In the genomic region with DNA sequence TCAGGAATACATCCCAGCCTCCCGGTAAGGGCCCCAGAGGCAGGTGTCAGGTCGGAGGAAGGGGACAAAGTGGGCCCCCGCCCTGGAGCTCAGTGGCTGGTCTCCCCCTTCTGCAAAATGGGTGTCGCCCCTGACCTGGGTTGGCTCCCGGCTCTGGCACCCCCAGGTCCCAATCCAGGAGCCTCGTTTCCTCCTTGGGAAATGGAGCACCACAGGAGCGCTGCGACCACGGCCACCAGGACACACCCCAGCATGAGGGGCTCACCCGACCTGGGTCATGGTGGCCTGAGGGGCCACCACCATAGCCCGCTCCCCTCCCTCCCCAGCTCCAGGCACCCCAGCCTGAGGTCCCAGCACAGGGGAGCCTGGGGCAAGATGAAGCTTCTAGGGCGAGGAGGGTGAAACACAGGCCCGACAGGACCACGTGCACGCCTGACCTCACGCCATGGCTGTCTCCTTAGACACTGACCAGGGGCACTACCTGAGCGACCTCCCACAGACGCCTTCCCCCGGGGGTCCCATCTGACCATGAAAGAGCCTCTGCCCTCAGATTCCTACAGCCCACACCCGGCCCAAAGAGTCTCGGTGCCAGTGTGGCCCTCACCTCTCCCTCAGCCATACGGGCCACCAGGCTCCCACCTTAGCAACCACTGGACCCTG, we compare ENCODE assay signal across 15 cellular contexts. TPM values are rescaled to one million over a fixed set of nuclear protein-coding genes. Genes with fewer than 3 reads are reported as not detected.
DNase-seq lines count a peak whose midpoint lies in the region; ATAC-seq and TF ChIP-seq lines count a peak whose summit lies in the region.
"Had no signal": no experiment of that assay in that cellular context is flagged by ENCODE, and none has a peak within 500 bp of the region (broad histone marks: within the 10 kb centered on the region; RNA-seq: fewer than 3 reads in every experiment).

No MANE protein-coding gene starts in this region.

- H3K4me2 ChIP-seq in GM23338, result no peak overlapping the region
- H3K4me2 ChIP-seq in smooth muscle cell, result no peak overlapping the region

- intact Hi-C loops in body of pancreas (cut with DNase I), result loop anchor here (5.0 kb wide), 1 partner anchor 148 kb away; no protein-coding TSS in a partner anchor
- intact Hi-C loops in left lung (cut with DNase I), result no loop called here

- no peaks in the 10 kb centered on the region for H3K27me3 ChIP-seq in GM23338 (ENCODE audit: insufficient read depth)
- no peaks in the 10 kb centered on the region for H3K27me3 ChIP-seq in body of pancreas
- H3K27me3 ChIP-seq in left lung, result no peaks in the 10 kb centered on the region
- H3K27me3 ChIP-seq in smooth muscle cell (ENCODE audit: low read depth), result no peaks in the 10 kb centered on the region

- H3K4me1 ChIP-seq in GM23338 (ENCODE audit: insufficient read depth) (peaks cover 3% of the 10 kb centered on the region), body of pancreas (peaks cover 51% of the 10 kb centered on the region), left lung (peaks cover 26 to 40% of the 10 kb centered on the region in 2 donors), smooth muscle cell (ENCODE audit: low read depth) (peaks cover 26% of the 10 kb centered on the region)

- WGBS in body of pancreas, 2 donors, result 82 to 84% methylated on average over 7 to 19 of the region's 22 CpGs
- 92% methylated on average over 22 of the region's 22 CpGs for whole genome bisulfite sequencing in smooth muscle cell (ENCODE audit: low lambda C conversion rate)

- H3K36me3 ChIP-seq in GM23338 (ENCODE audit: insufficient read depth), result no peaks in the 10 kb centered on the region
- peaks cover 0 to 8% of the 10 kb centered on the region in 2 donors for H3K36me3 ChIP-seq in body of pancreas (replicated peaks in 1 of 2; ENCODE audit: insufficient read depth in 1 of 2, low read depth in 2 of 2)
- H3K36me3 ChIP-seq in left lung, result peaks cover 0 to 47% of the 10 kb centered on the region in 2 donors
- H3K36me3 ChIP-seq in smooth muscle cell (ENCODE audit: low read depth), result no peaks in the 10 kb centered on the region
- H3K36me3 ChIP-seq: BLaER1 treated with 17β-estradiol and CSF1 and Interleukin-3, amounts not matched to agents 10 nM and 100 nM had no signal

- peaks cover 8% of the 10 kb centered on the region; the same call in 1 of the 2 replicates for H3F3A ChIP-seq in GM23338 (replicated peaks; ENCODE audit: low read depth)
- H3F3A ChIP-seq in smooth muscle cell (ENCODE audit: low read depth), result peaks cover 4% of the 10 kb centered on the region

- H3K4me3 ChIP-seq in GM23338 (no peak overlapping the region), body of pancreas (no peak overlapping the region), left lung (no peak overlapping the region), smooth muscle cell (no peak overlapping the region)
- H3K4me3 ChIP-seq: BLaER1 treated with 17β-estradiol and CSF1 and Interleukin-3, amounts not matched to agents 10 nM and 100 nM had no signal

- peaks cover 34% of the 10 kb centered on the region for H3K4me1 Mint-ChIP-seq in GM23338

- H3K36me3 Mint-ChIP-seq in GM23338 (ENCODE audit: low read depth), result peaks cover 55% of the 10 kb centered on the region

- H3K27me3 Mint-ChIP-seq in GM23338 (ENCODE audit: insufficient read depth, low read depth, poor library complexity), result peaks cover 19% of the 10 kb centered on the region

- H3K27ac Mint-ChIP-seq in GM23338, result peak overlapping the region; percentile 98

- no peaks in the 10 kb centered on the region for H3K9me2 ChIP-seq in GM23338 (ENCODE audit: insufficient read depth)

- H4K20me1 ChIP-seq in GM23338 (replicated peaks; ENCODE audit: insufficient read depth) (peaks cover 13% of the 10 kb centered on the region), smooth muscle cell (ENCODE audit: low read depth) (peaks cover 65% of the 10 kb centered on the region)

- DNase-seq in GM23338 (ENCODE audit: low spot score), result no peak
- DNase-seq in body of pancreas, result no peak
- peak in 1 of 2 donors; percentile 71 for DNase-seq in left lung
- DNase-seq in smooth muscle cell (lab: John Stamatoyannopoulos, UW; ENCODE audit: unreplicated experiment), result no peak
- DNase-seq in NCI-H187 treated with DMSO at 0.1 percent for 48 hours (lab: John Stamatoyannopoulos, UW), result no peak
- no peak for DNase-seq in NCI-H82 (lab: John Stamatoyannopoulos, UW)
- DNase-seq in cerebellum (ENCODE audit: low spot score), result no peak
- DNase-seq in cortex of kidney (lab: John Stamatoyannopoulos, UW), result no peak
- DNase-seq: GDM1; KBM-7; stimulated activated CD4-positive, alpha-beta T cell treated with anti-CD3 and anti-CD28 coated beads, Interleukin-4, amount 100 ng/mL, for 1 hour had no signal

- H3K79me2 ChIP-seq in GM23338 (replicated peaks; ENCODE audit: insufficient read depth), result peaks cover 60% of the 10 kb centered on the region
- peaks cover 97% of the 10 kb centered on the region for H3K79me2 ChIP-seq in smooth muscle cell (ENCODE audit: low read depth)

- TF ChIP-seq CTCF in GM23338 (conservative IDR thresholded peaks at IDR 0.05; ENCODE audit: low read depth in 2 of 2) (no peak), body of pancreas (IDR thresholded peaks at IDR 0.05) (no peak), left lung (IDR thresholded peaks at IDR 0.05) (no peak), smooth muscle cell (IDR thresholded peaks at IDR 0.05; ENCODE audit: borderline replicate concordance, insufficient read depth, poor library complexity, severe bottlenecking) (no peak)

- H3K4me3 Mint-ChIP-seq in GM23338, result no peak overlapping the region

- no peak for TF ChIP-seq POLR2A in body of pancreas (IDR thresholded peaks at IDR 0.05)

- H2AFZ ChIP-seq in GM23338 (no peak overlapping the region), smooth muscle cell (ENCODE audit: low read depth) (no peak overlapping the region)

- H3K27ac ChIP-seq in GM23338 (ENCODE audit: low read depth) (peak overlapping the region; percentile 87), body of pancreas (peak overlapping the region; percentile 52 to 71 (median 66)), left lung (peak overlapping the region; percentile 51 to 77), smooth muscle cell (ENCODE audit: low read depth) (peak overlapping the region; percentile 93)
- H3K27ac ChIP-seq: BLaER1 treated with 17β-estradiol and CSF1 and Interleukin-3, amounts not matched to agents 10 nM and 100 nM had no signal

- H3K9me3 ChIP-seq in body of pancreas (no peaks in the 10 kb centered on the region), left lung (no peaks in the 10 kb centered on the region), smooth muscle cell (replicated peaks; ENCODE audit: low read depth) (no peaks in the 10 kb centered on the region)
- H3K9me3 ChIP-seq: BLaER1 treated with 17β-estradiol and CSF1 and Interleukin-3, amounts not matched to agents 10 nM and 100 nM had no signal

- no peaks in the 10 kb centered on the region; the same call in 1 of the 3 replicates for H3K9me3 Mint-ChIP-seq in GM23338

- ATAC-seq in GM23338 (no peak), body of pancreas (no peak), left lung (no peak)

- H3K9ac ChIP-seq in smooth muscle cell (ENCODE audit: low read depth), result peak overlapping the region; percentile 64

TF ChIP-seq in GM23338, 12 proteins besides CTCF, POLR2A, EP300 and RAD21 (continues in another document):
- no peak for TF ChIP-seq EZH2 (IDR thresholded peaks at IDR 0.05; ENCODE audit: low read depth, unreplicated experiment)
- no peak for TF ChIP-seq EZH2phosphoT487 (IDR thresholded peaks at IDR 0.05; ENCODE audit: unreplicated experiment)
- no peak for TF ChIP-seq JUNB (IDR thresholded peaks at IDR 0.05; ENCODE audit: unreplicated experiment)
- no peak for TF ChIP-seq ZNF331 (CRISPR knock-in tag; IDR thresholded peaks at IDR 0.05; ENCODE audit: low read depth)
- no peak for TF ChIP-seq ETS1 (IDR thresholded peaks at IDR 0.05)
- no peak for TF ChIP-seq STAT1 (IDR thresholded peaks at IDR 0.05; ENCODE audit: unreplicated experiment)

RNA-seq across cellular contexts. Expression of gene BCAR1, which starts 11.8 kb away (rescaled TPM):
- 121 and 140 TPM in 2 replicates for total RNA-seq in GM23338 (2014; rRNA removed; shearing (Covaris generic))
- 37.9 and 38.3 TPM in 2 replicates for polyA plus RNA-seq in GM23338 (2016; fragmentation: Nextera tagmentation; extraction: Ambion mirVana)
- 10 to 100 TPM; 61.0 to 72.8 TPM for total RNA-seq in body of pancreas
- 10 to 100 TPM; 67.6 to 73.6 TPM for total RNA-seq in left lung
- total RNA-seq in smooth muscle cell, result 49.4 and 49.9 TPM in 2 replicates
- 117 and 123 TPM in 2 replicates for polyA plus RNA-seq in smooth muscle cell
- total RNA-seq in cerebellum, result 24.5 TPM

RNA-seq across cellular contexts. Expression of gene CTRB1, which starts 20.8 kb away (rescaled TPM):
- total RNA-seq in GM23338 (2014; rRNA removed; shearing (Covaris generic)), result not detected in 2 replicates
- not detected in 2 replicates for polyA plus RNA-seq in GM23338 (2016; fragmentation: Nextera tagmentation; extraction: Ambion mirVana)
- total RNA-seq in body of pancreas, result over 10,000 TPM; 14,932 to 20,352 TPM
- total RNA-seq in left lung, result not detected
- not detected in 2 replicates for total RNA-seq in smooth muscle cell
- 1.9 and 7.2 TPM in 2 replicates for polyA plus RNA-seq in smooth muscle cell
- not detected for total RNA-seq in cerebellum
- total RNA-seq: epithelial cell of proximal tubule, H4, subcutaneous adipose tissue had no signal

RNA-seq across cellular contexts. Expression of gene CTRB2, which starts 32.6 kb away (rescaled TPM):
- total RNA-seq in GM23338 (2014; rRNA removed; shearing (Covaris generic)), result not detected in 2 replicates
- polyA plus RNA-seq in GM23338 (2016; fragmentation: Nextera tagmentation; extraction: Ambion mirVana) (not detected in 2 replicates), smooth muscle cell (2.3 and 11.1 TPM in 2 replicates)
- total RNA-seq in body of pancreas (over 10,000 TPM; 18,538 to 32,261 TPM), left lung (not detected), smooth muscle cell (1.7 TPM in 1 of 2 replicates, not detected in the other), cerebellum (not detected)
- total RNA-seq: epithelial cell of proximal tubule, H4, subcutaneous adipose tissue had no signal

Comparison
In these comparisons a context has a peak if more than half of its experiments do, and no peak if none do; other contexts are left out.
1. RNA of gene CTRB1, which starts 20.8 kb away (total RNA-seq): 14,932 to 20,352 TPM in body of pancreas; not detected in GM23338, not detected in left lung, not detected in smooth muscle cell and not detected in cerebellum (single experiment); every median in the first group is over 1,000 times any median in the second.
2. RNA of gene CTRB2, which starts 32.6 kb away (total RNA-seq): 18,538 to 32,261 TPM in body of pancreas; 1.7 TPM in smooth muscle cell, not detected in left lung, not detected in GM23338 and not detected in cerebellum (single experiment); every median in the first group is over 1,000 times any median in the second.
3. Peak in every context shown above with its lines, with median percentiles within 50 percentile points of each other: H3K27ac ChIP-seq.